ENCODE assay signal across 4 cellular contexts in the genomic region with DNA sequence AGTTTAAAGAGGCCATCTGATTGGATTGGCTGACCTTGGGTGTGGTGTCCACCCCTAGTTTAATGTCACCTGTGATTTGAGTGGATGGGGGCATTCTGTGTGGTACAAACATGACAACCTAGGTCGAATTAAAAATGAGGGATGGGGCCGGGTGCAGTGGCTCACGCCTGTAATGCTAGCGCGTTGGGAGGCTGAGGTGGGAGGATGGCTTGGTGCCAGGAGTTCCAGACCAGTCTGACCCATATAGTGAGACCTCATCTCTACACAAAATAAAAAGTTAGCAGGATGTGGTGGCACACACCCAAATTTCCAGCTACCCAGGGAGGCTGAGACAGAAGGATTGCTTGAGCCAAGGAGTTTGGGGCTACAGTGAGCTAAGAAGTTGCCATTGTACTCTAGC. TPM values are rescaled to one million over a fixed set of nuclear protein-coding genes. Genes with fewer than 3 reads are reported as not detected.
"Had no signal": no experiment of that assay in that cellular context is flagged by ENCODE, and none has a peak within 500 bp of the region (broad histone marks: within the 10 kb centered on the region; RNA-seq: fewer than 3 reads in every experiment).

No MANE protein-coding gene starts in this region.

- H3K4me1 Mint-ChIP-seq: GM23338, H9 had no signal

- DNase-seq: H9, HCEC 1CT, IMR-90 had no signal

- H3K27ac Mint-ChIP-seq: GM23338, H9 had no signal

- H3K4me2 ChIP-seq: GM23338 had no signal

- H3K4me3 Mint-ChIP-seq: GM23338, H9 had no signal

- H3K4me3 ChIP-seq: GM23338 had no signal

- H3K9me3 Mint-ChIP-seq: GM23338, H9 had no signal

RNA-seq across cellular contexts. Expression of gene GUCY2D, which starts 56.0 kb away (rescaled TPM):
- total RNA-seq: IMR-90 had no signal
